ENCODE assay signal across 8 cellular contexts in the genomic region with DNA sequence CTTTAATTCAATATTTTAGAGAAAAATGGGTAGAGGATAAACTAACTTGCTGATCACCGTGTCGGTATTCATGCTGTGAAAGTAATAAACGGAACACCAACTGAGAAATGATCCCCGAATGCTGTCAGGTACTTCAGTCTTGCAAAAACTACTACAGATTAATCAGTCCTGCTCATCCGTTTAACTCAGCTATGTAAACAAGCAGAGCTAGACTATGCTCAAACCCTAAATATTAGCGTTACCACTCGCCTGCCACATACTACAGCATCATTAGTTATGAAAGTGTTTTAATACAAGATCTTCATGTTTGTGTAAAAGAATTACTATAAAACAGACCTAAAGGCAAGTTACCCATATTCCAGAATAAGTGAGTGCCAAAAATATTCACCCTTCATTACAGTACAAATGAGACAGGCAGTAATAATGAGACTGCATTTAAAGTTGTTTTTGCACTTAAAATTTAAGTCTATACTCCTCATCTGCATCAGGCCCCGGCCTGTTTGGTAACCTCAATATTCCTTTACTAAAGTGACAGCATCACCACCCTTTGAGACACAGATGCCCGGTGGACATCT. TPM values are rescaled to one million over a fixed set of nuclear protein-coding genes. Genes with fewer than 3 reads are reported as not detected.
DNase-seq lines count a peak whose midpoint lies in the region; ATAC-seq and TF ChIP-seq lines count a peak whose summit lies in the region.

No MANE protein-coding gene starts in this region.

- no peak for DNase-seq in A673 (ENCODE audit: low spot score)
- DNase-seq in breast epithelium (ENCODE audit: low spot score in 2 of 2) = no peak
- no peak for DNase-seq in mucosa of descending colon
- no peak for DNase-seq in DMS114 treated with DMSO at 0.1 percent for 48 hours (lab: John Stamatoyannopoulos, UW; ENCODE audit: unreplicated experiment)
- no peak for DNase-seq in HUDEP-2 (lab: John Stamatoyannopoulos, UW; ENCODE audit: unreplicated experiment in 76 of 76)

- H3K9me3 ChIP-seq in A673 (ENCODE audit: low read depth, low read length, poor library complexity, severe bottlenecking) (no peaks in the 10 kb centered on the region), HEK293 (ENCODE audit: control insufficient read depth, insufficient read depth, low read depth, low read length) (no peaks in the 10 kb centered on the region), breast epithelium (no peaks in the 10 kb centered on the region), mucosa of descending colon (no peaks in the 10 kb centered on the region)

- POLR2A ChIA-PET in A673 (lab: Charles Lee; ENCODE audit: low non-redundant PET) = no interaction called here
- POLR2A ChIA-PET in HEK293 (lab: Yijun Ruan, JAX) = no interaction called here

- intact Hi-C loops in A673 (cut with micrococcal nuclease; ENCODE audit: unreplicated experiment) = loop anchor here (2.0 to 5.0 kb wide), 2 partner anchors 32 to 161 kb away; no protein-coding TSS in a partner anchor
- intact Hi-C loops in breast epithelium (cut with DNase I; ENCODE audit: low total_unique reads) = no loop called here
- intact Hi-C loops in mucosa of descending colon (cut with DNase I, micrococcal nuclease) = no loop called here

- H3K4me1 ChIP-seq in A673 (ENCODE audit: insufficient read depth, low read length, poor library complexity, severe bottlenecking) (peaks cover 36% of the 10 kb centered on the region), HEK293 (ENCODE audit: control insufficient read depth, insufficient read depth, low read length) (peaks cover 16% of the 10 kb centered on the region), breast epithelium (peaks cover 3% of the 10 kb centered on the region in 2 donors), mucosa of descending colon (ENCODE audit: low read depth) (peaks cover 11% of the 10 kb centered on the region)

- TF ChIP-seq CTCF in A673 (conservative IDR thresholded peaks at IDR 0.05; ENCODE audit: low read depth, low read length) (no peak), HEK293 (tag by site-specific recombination; IDR thresholded peaks at IDR 0.05) (no peak), breast epithelium (IDR thresholded peaks at IDR 0.05) (no peak), mucosa of descending colon (IDR thresholded peaks at IDR 0.05) (no peak)

- no TSS peak for BruUV-seq in A673 (replicated peaks; lab: Mats Ljungman, UMichigan)

- no peak for TF ChIP-seq POLR2A in breast epithelium (IDR thresholded peaks at IDR 0.05)

- CTCF ChIA-PET in A673 (lab: Charles Lee) = interaction anchor here (0.6 to 1.5 kb wide), 4 partner anchors 12 to 163 kb away, joined by 3 to 6 read pairs (median 4); no protein-coding TSS in a partner anchor
- CTCF ChIA-PET in HEK293 (lab: Yijun Ruan, JAX) = interaction anchor here (0.6 to 6.8 kb wide), 31 partner anchors 9 to 350 kb away, joined by 3 to 43 read pairs (median 4); partner anchors contain the start of genes CUTC and ENTPD7

- ATAC-seq in mucosa of descending colon (no peak), GM21825 (IDR thresholded peaks at IDR 0.05; ENCODE audit: unreplicated experiment) (no peak), HG03097 (IDR thresholded peaks at IDR 0.05; ENCODE audit: low FRiP score, unreplicated experiment) (no peak)

- H3K36me3 ChIP-seq in A673 (ENCODE audit: insufficient read depth, low read length, poor library complexity, severe bottlenecking) = no peaks in the 10 kb centered on the region
- no peaks in the 10 kb centered on the region for H3K36me3 ChIP-seq in HEK293 (ENCODE audit: control insufficient read depth in 2 of 2, insufficient read depth in 1 of 2, low read length in 2 of 2)
- H3K36me3 ChIP-seq in breast epithelium = no peaks in the 10 kb centered on the region
- H3K36me3 ChIP-seq in mucosa of descending colon (ENCODE audit: low read depth) = no peaks in the 10 kb centered on the region

- H3K4me3 ChIP-seq in A673 (ENCODE audit: low read depth, low read length, poor library complexity, severe bottlenecking) = peak overlapping the region; percentile 61
- peak overlapping the region; percentile 72 for H3K4me3 ChIP-seq in HEK293 (ENCODE audit: low read depth, low read length)
- H3K4me3 ChIP-seq in breast epithelium = peak overlapping the region; percentile 62 to 77 (median 74)
- H3K4me3 ChIP-seq in mucosa of descending colon = peak overlapping the region; percentile 37

- H3K27me3 ChIP-seq in A673 (replicated peaks; ENCODE audit: insufficient read depth, low read depth, low read length, poor library complexity) = no peaks in the 10 kb centered on the region
- H3K27me3 ChIP-seq in breast epithelium = no peaks in the 10 kb centered on the region

- H3K27ac ChIP-seq in A673 (ENCODE audit: low read depth, low read length, poor library complexity, severe bottlenecking) = peak overlapping the region; percentile 53
- H3K27ac ChIP-seq in HEK293 (ENCODE audit: extremely low read depth, low read depth, low read length) = no peak overlapping the region; the same call in 1 of the 2 replicates
- H3K27ac ChIP-seq in breast epithelium = peak overlapping the region; percentile 76 to 95

TF ChIP-seq in HEK293, 187 proteins besides CTCF, POLR2A, EP300 and RAD21 (continues in another document):
- TF ChIP-seq MZF1 (tag by site-specific recombination; IDR thresholded peaks at IDR 0.05; ENCODE audit: borderline replicate concordance) = peak; percentile 54; the same call in 1 of the 2 replicates
- peak; percentile 43; the same call in 1 of the 2 replicates for TF ChIP-seq ZBTB44 (tag by site-specific recombination; IDR thresholded peaks at IDR 0.05)
- peak; percentile 86 for TF ChIP-seq ZBTB17 (tag by site-specific recombination; IDR thresholded peaks at IDR 0.05)
- TF ChIP-seq OSR2 (tag by site-specific recombination; IDR thresholded peaks at IDR 0.05) = peak; percentile 23; the same call in 1 of the 2 replicates
- peak; percentile 85 for TF ChIP-seq PRDM6 (tag by site-specific recombination; IDR thresholded peaks at IDR 0.05)
- TF ChIP-seq FEZF1 (tag by site-specific recombination; IDR thresholded peaks at IDR 0.05) = peak; percentile 70; the same call in 1 of the 2 replicates
- TF ChIP-seq, protein P1, sequence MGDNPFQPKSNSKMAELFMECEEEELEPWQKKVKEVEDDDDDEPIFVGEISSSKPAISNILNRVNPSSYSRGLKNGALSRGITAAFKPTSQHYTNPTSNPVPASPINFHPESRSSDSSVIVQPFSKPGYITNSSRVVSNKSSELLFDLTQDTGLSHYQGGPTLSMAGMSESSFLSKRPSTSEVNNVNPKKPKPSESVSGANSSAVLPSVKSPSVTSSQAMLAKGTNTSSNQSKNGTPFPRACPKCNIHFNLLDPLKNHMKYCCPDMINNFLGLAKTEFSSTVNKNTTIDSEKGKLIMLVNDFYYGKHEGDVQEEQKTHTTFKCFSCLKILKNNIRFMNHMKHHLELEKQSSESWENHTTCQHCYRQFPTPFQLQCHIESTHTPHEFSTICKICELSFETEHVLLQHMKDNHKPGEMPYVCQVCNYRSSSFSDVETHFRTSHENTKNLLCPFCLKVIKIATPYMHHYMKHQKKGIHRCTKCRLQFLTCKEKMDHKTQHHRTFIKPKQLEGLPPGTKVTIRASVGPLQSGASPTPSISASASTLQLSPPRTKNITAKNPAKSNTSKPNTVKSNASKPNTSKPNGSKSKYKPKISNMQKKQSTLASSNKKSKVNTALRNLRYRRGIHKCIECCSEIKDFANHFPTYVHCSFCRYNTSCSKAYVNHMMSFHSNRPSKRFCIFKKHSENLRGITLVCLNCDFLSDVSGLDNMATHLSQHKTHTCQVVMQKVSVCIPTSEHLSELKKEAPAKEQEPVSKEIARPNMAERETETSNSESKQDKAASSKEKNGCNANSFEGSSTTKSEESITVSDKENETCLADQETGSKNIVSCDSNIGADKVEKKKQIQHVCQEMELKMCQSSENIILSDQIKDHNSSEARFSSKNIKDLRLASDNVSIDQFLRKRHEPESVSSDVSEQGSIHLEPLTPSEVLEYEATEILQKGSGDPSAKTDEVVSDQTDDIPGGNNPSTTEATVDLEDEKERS (tag by site-specific recombination; IDR thresholded peaks at IDR 0.05) = no peak
- peak; percentile 16; the same call in 1 of the 2 replicates for TF ChIP-seq SP7 (tag by site-specific recombination; IDR thresholded peaks at IDR 0.05)
- TF ChIP-seq HOXC10 (CRISPR knock-in tag; IDR thresholded peaks at IDR 0.05) = no peak
- 0 out of 2 replicates have a peak, but pooled peaks have one; percentile 11 for TF ChIP-seq ZIC2 (tag by site-specific recombination; IDR thresholded peaks at IDR 0.05)
- no peak for TF ChIP-seq ZBTB20 (tag by site-specific recombination; IDR thresholded peaks at IDR 0.05)
- TF ChIP-seq ZNF660 (tag by site-specific recombination; IDR thresholded peaks at IDR 0.05) = 0 out of 2 replicates have a peak, but pooled peaks have one; percentile 16

RNA-seq across cellular contexts. Expression of gene DNMBP, which starts 1.0 kb away (rescaled TPM):
- total RNA-seq in A673 (2021) (23.6 and 28.0 TPM in 2 replicates), breast epithelium (10 to 100 TPM; 15.1 to 20.6 (median 15.5) TPM), mucosa of descending colon (10 to 100 TPM; 37.1 to 60.0 (median 48.3) TPM)
